In the genomic region with DNA sequence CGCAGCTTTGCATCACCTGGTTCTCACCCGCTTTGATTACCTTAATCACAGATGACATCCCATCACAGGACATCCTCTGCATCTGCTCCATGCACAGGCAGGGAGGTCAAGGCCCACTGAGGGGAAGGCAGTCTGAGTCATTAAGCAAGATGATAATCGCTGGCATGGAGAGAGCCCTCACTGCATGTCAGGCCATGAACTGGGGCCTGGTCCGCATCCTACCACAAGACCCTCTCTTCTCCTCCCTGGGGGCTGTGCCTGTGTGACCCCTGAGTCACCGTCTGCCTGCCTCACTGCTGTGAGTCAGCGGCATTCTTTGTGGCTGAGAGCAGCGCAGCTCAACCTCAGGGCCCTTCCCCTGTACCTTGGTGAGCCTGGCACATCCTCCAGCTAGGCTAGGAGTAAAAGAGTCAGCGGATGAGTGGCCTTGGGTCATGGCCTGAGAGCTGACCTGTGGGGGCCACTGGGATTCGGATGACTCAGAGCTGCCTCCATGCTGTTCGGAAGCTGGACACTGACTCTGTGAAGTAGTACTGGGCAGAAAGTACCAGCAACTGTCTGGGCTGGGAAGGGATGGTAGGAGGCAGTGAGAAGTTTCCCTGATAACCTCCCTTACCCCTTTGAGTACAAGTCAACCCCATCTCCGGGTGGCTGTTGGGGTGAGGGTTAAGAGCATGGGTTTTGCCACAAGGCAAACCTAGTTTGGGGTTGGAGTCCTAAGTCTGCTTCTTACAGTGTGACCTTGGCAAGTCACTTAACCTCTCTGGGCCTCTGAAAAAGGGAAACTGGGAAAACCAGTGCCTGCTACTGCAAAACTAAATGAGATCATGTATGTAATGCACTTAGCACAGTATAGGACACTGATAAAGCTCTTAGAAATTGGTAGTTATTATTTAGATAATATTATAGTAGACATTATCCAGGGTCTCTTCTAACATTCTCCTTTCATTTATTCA, we compare ENCODE assay signal across 11 cellular contexts. TPM values are rescaled to one million over a fixed set of nuclear protein-coding genes. Genes with fewer than 3 reads are reported as not detected.
DNase-seq lines count a peak whose midpoint lies in the region; ATAC-seq lines count a peak whose summit lies in the region.
"Had no signal": no experiment of that assay in that cellular context is flagged by ENCODE, and none has a peak within 500 bp of the region (broad histone marks: within the 10 kb centered on the region; RNA-seq: fewer than 3 reads in every experiment).

No MANE protein-coding gene starts in this region.

- no peak for DNase-seq in activated naive CD4-positive, alpha-beta T cell treated with anti-CD3 and anti-CD28 coated beads, Interleukin-2, amount 50 U/mL, for 72 hours (ENCODE audit: low spot score in 2 of 2)
- no peak for DNase-seq in activated naive CD4-positive, alpha-beta T cell treated with anti-CD3 and anti-CD28 coated beads, Interleukin-2, amount 10 ng/mL, durations not matched to agents 7 days and 5 days
- DNase-seq in SW 1271 (lab: John Stamatoyannopoulos, UW) (peak; percentile 99 to 100), hepatic stellate cell (ENCODE audit: low spot score) (peak; percentile 89), stromal cell of bone marrow (ENCODE audit: low read depth) (peak; percentile 94), head of caudate nucleus (no peak)
- DNase-seq: DMS 273 treated with DMSO at 0.1 percent for 48 hours, heart right ventricle, T-helper 1 cell had no signal

- no peak overlapping the region for H3K27ac Mint-ChIP-seq in activated naive CD4-positive, alpha-beta T cell treated with anti-CD3 and anti-CD28 coated beads, Interleukin-2, amount 50 U/mL, for 72 hours
- H3K27ac Mint-ChIP-seq in activated naive CD4-positive, alpha-beta T cell treated with anti-CD3 and anti-CD28 coated beads, Interleukin-2, amount 10 ng/mL, durations not matched to agents 7 days and 5 days = no peak overlapping the region

- peaks cover 2% of the 10 kb centered on the region for H3K4me1 Mint-ChIP-seq in activated naive CD4-positive, alpha-beta T cell treated with anti-CD3 and anti-CD28 coated beads, Interleukin-2, amount 10 ng/mL, durations not matched to agents 7 days and 5 days

- no peaks in the 10 kb centered on the region for H3K9me3 Mint-ChIP-seq in activated naive CD4-positive, alpha-beta T cell treated with anti-CD3 and anti-CD28 coated beads, Interleukin-2, amount 50 U/mL, for 72 hours
- no peaks in the 10 kb centered on the region for H3K9me3 Mint-ChIP-seq in activated naive CD4-positive, alpha-beta T cell treated with anti-CD3 and anti-CD28 coated beads, Interleukin-2, amount 10 ng/mL, durations not matched to agents 7 days and 5 days

- no peak overlapping the region for H3K4me3 Mint-ChIP-seq in activated naive CD4-positive, alpha-beta T cell treated with anti-CD3 and anti-CD28 coated beads, Interleukin-2, amount 10 ng/mL, durations not matched to agents 7 days and 5 days

- peaks cover 9% of the 10 kb centered on the region for H3K27me3 Mint-ChIP-seq in activated naive CD4-positive, alpha-beta T cell treated with anti-CD3 and anti-CD28 coated beads, Interleukin-2, amount 10 ng/mL, durations not matched to agents 7 days and 5 days

- intact Hi-C loops in head of caudate nucleus (cut with DNase I) = no loop called here

- CTCF ChIA-PET in activated naive CD4-positive, alpha-beta T cell treated with anti-CD3 and anti-CD28 coated beads, Interleukin-2, amount 10 ng/mL, durations not matched to agents 7 days and 5 days (lab: Charles Lee) = no interaction called here

- H3K36me3 Mint-ChIP-seq in activated naive CD4-positive, alpha-beta T cell treated with anti-CD3 and anti-CD28 coated beads, Interleukin-2, amount 50 U/mL, for 72 hours = no peaks in the 10 kb centered on the region
- H3K36me3 Mint-ChIP-seq in activated naive CD4-positive, alpha-beta T cell treated with anti-CD3 and anti-CD28 coated beads, Interleukin-2, amount 10 ng/mL, durations not matched to agents 7 days and 5 days = no peaks in the 10 kb centered on the region

- ATAC-seq in activated naive CD4-positive, alpha-beta T cell treated with anti-CD3 and anti-CD28 coated beads, Interleukin-2, amount 50 U/mL, for 72 hours = peak; percentile 44 to 75
- ATAC-seq in HG02938 (IDR thresholded peaks at IDR 0.05; ENCODE audit: unreplicated experiment) (no peak), GM18861 (IDR thresholded peaks at IDR 0.05; ENCODE audit: unreplicated experiment) (no peak)

RNA-seq across cellular contexts. Expression of a gene that starts 14.6 kb away (rescaled TPM):
- total RNA-seq in activated naive CD4-positive, alpha-beta T cell treated with anti-CD3 and anti-CD28 coated beads, Interleukin-2, amount 50 U/mL, for 72 hours = not detected

RNA-seq across cellular contexts. Expression of a gene that starts 27.8 kb away (rescaled TPM):
- not detected for total RNA-seq in activated naive CD4-positive, alpha-beta T cell treated with anti-CD3 and anti-CD28 coated beads, Interleukin-2, amount 50 U/mL, for 72 hours

RNA-seq across cellular contexts. Expression of a gene that starts 40.2 kb away (rescaled TPM):
- total RNA-seq in activated naive CD4-positive, alpha-beta T cell treated with anti-CD3 and anti-CD28 coated beads, Interleukin-2, amount 50 U/mL, for 72 hours = 10 to 100 TPM; 91.9 to 94.4 TPM

Comparison
In these comparisons a context has a peak if more than half of its experiments do, and no peak if none do; other contexts are left out.
1. ATAC-seq: peak in activated naive CD4-positive, alpha-beta T cell treated with anti-CD3 and anti-CD28 coated beads, Interleukin-2, amount 50 U/mL, for 72 hours (2 of 2); none in HG02938 (single experiment) and GM18861 (single experiment).
2. DNase-seq: peak in SW 1271 (2 of 2), hepatic stellate cell (single experiment) and stromal cell of bone marrow (single experiment); none in activated naive CD4-positive, alpha-beta T cell treated with anti-CD3 and anti-CD28 coated beads, Interleukin-2, amount 50 U/mL, for 72 hours (0 of 2), activated naive CD4-positive, alpha-beta T cell treated with anti-CD3 and anti-CD28 coated beads, Interleukin-2, amount 10 ng/mL, durations not matched to agents 7 days and 5 days (single experiment) and head of caudate nucleus (0 of 42).